ENCODE assay signal across 13 cellular contexts in the genomic region with DNA sequence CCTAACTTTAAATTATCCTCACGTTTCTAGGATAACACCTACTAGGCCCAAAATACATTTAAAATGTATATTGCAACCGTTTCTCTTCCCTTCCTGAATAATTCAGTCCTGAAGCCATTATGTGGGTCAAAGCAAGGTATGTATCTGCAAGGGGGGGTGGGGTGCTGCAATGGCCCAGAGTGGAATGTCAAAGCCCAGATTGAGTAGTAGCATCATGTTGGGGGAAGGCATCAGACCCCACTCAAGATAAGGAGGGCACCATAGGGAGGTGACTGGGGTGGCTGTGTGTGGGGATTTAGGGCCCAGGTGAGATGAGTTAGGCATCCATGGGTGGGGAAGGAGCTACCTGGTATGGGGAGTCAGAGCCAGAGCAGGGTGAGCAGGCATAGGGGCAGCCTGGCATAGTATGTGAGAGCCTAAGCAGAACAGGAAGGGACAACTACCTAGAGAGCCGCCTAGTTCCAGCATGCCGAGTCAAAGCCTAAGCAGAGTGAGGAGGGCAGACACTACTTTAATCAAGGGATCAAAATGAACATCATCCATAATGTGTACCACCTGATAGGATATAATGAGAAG.
"Had no signal": no experiment of that assay in that cellular context is flagged by ENCODE, and none has a peak within 500 bp of the region (broad histone marks: within the 10 kb centered on the region; RNA-seq: fewer than 3 reads in every experiment).

No MANE protein-coding gene starts in this region.

- DNase-seq: activated CD4-positive, alpha-beta T cell treated with anti-CD3 and anti-CD28 coated beads for 48 hours; activated gamma-delta T cell treated with Interleukin-2 at 50 U/mL for 16 hours; activated T-cell treated with anti-CD3 and anti-CD28 coated beads for 4 hours; caudate nucleus; effector memory CD4-positive, alpha-beta T cell; hippocampal formation; kidney glomerular epithelial cell; retina; stimulated activated CD4-positive, alpha-beta T cell treated with anti-CD3 and anti-CD28 coated beads, Interleukin-4, amount 100 ng/mL, for 24 hours; uterus had no signal

- H3K27ac ChIP-seq: epithelial cell of prostate, parathyroid adenoma, uterus, VCaP had no signal

- H3K36me3 ChIP-seq: uterus had no signal

- H3K9ac ChIP-seq: parathyroid adenoma had no signal

- H3K9me3 ChIP-seq: uterus had no signal

- H2AFZ ChIP-seq: parathyroid adenoma had no signal

- H3K27me3 ChIP-seq: uterus had no signal

- H3K4me3 ChIP-seq: uterus had no signal
